In genomic region chr6:89314692-89315091, GRCh38 we compare ENCODE assay signal across 27 cellular contexts. TPM values are rescaled to one million over a fixed set of nuclear protein-coding genes. Genes with fewer than 3 reads are reported as not detected.
"Had no signal": no experiment of that assay in that cellular context is flagged by ENCODE, and none has a peak within 500 bp of the region (broad histone marks: within the 10 kb centered on the region; RNA-seq: fewer than 3 reads in every experiment).

No MANE protein-coding gene starts in this region.

- ATAC-seq: activated naive CD4-positive, alpha-beta T cell treated with anti-CD3 and anti-CD28 coated beads, Interleukin-2, amount 50 U/mL, for 72 hours; activated T-cell treated with anti-CD3 and anti-CD28 coated beads, Interleukin-2, amount 50 U/mL, for 72 hours; effector memory CD8-positive, alpha-beta T cell; foreskin keratinocyte; gastroesophageal sphincter had no signal

- H3K36me3 Mint-ChIP-seq: activated naive CD4-positive, alpha-beta T cell treated with anti-CD3 and anti-CD28 coated beads, Interleukin-2, amount 50 U/mL, for 72 hours had no signal

- H3K27ac ChIP-seq: ascending aorta, brain microvascular endothelial cell, esophagus muscularis mucosa, foreskin keratinocyte, gastroesophageal sphincter had no signal

- H3K27me3 Mint-ChIP-seq: activated T-cell treated with anti-CD3 and anti-CD28 coated beads, Interleukin-2, amount 50 U/mL, for 24 hours had no signal

- H3K4me1 ChIP-seq: foreskin keratinocyte had no signal

- H3K4me3 ChIP-seq: ascending aorta, esophagus muscularis mucosa, gastroesophageal sphincter had no signal

- H3K27ac Mint-ChIP-seq: activated CD4-positive, alpha-beta memory T cell treated with anti-CD3 and anti-CD28 coated beads, Interleukin-2, amount 10 ng/mL, durations not matched to agents 7 days and 5 days; activated CD4-positive, alpha-beta T cell treated with anti-CD3 and anti-CD28 coated beads, Interleukin-2, amount 10 ng/mL, durations not matched to agents 7 days and 5 days; activated naive CD4-positive, alpha-beta T cell treated with anti-CD3 and anti-CD28 coated beads, Interleukin-2, amount 50 U/mL, for 72 hours; activated naive CD8-positive, alpha-beta T cell treated with anti-CD3 and anti-CD28 coated beads, Interleukin-2, amount 10 ng/mL, durations not matched to agents 7 days and 5 days; activated T-cell treated with anti-CD3 and anti-CD28 coated beads, Interleukin-2, amount 50 U/mL, for 24 hours; activated T-cell treated with anti-CD3 and anti-CD28 coated beads, Interleukin-2, amount 50 U/mL, for 72 hours; effector memory CD8-positive, alpha-beta T cell had no signal

- H3K36me3 ChIP-seq: brain microvascular endothelial cell had no signal

- H3K9me3 ChIP-seq: ascending aorta, esophagus muscularis mucosa, gastroesophageal sphincter had no signal

- H3K27me3 ChIP-seq: ascending aorta, brain microvascular endothelial cell, esophagus muscularis mucosa, gastroesophageal sphincter had no signal

- H3K9me3 Mint-ChIP-seq: activated CD4-positive, alpha-beta memory T cell treated with anti-CD3 and anti-CD28 coated beads, Interleukin-2, amount 10 ng/mL, durations not matched to agents 7 days and 5 days; activated naive CD4-positive, alpha-beta T cell treated with anti-CD3 and anti-CD28 coated beads, Interleukin-2, amount 10 ng/mL, durations not matched to agents 7 days and 5 days; activated naive CD4-positive, alpha-beta T cell treated with anti-CD3 and anti-CD28 coated beads, Interleukin-2, amount 50 U/mL, for 72 hours; activated naive CD8-positive, alpha-beta T cell treated with anti-CD3 and anti-CD28 coated beads, Interleukin-2, amount 10 ng/mL, durations not matched to agents 7 days and 5 days; activated T-cell treated with anti-CD3 and anti-CD28 coated beads, Interleukin-2, amount 50 U/mL, for 24 hours; activated T-cell treated with anti-CD3 and anti-CD28 coated beads, Interleukin-2, amount 50 U/mL, for 72 hours; effector memory CD8-positive, alpha-beta T cell had no signal

- DNase-seq: activated CD4-positive, alpha-beta memory T cell treated with anti-CD3 and anti-CD28 coated beads, Interleukin-2, amount 10 ng/mL, durations not matched to agents 7 days and 5 days; activated CD4-positive, alpha-beta T cell treated with anti-CD3 and anti-CD28 coated beads for 1 hour; activated CD4-positive, alpha-beta T cell treated with anti-CD3 and anti-CD28 coated beads for 4 hours; activated CD4-positive, alpha-beta T cell treated with anti-CD3 and anti-CD28 coated beads, Interleukin-2, amount 10 ng/mL, durations not matched to agents 7 days and 5 days; activated CD4-positive, alpha-beta T cell treated with anti-CD3 and anti-CD28 coated beads, Interleukin-2, amount 50 U/mL, for 4 hours; activated CD8-positive, alpha-beta memory T cell treated with anti-CD3 and anti-CD28 coated beads, Interleukin-2, amount 50 U/mL, for 48 hours; activated gamma-delta T cell; activated naive CD4-positive, alpha-beta T cell; activated naive CD4-positive, alpha-beta T cell treated with anti-CD3 and anti-CD28 coated beads, Interleukin-2, amount 10 ng/mL, durations not matched to agents 7 days and 5 days; activated naive CD8-positive, alpha-beta T cell treated with anti-CD3 and anti-CD28 coated beads, Interleukin-2, amount 10 ng/mL, durations not matched to agents 7 days and 5 days; activated T-cell treated with anti-CD3 and anti-CD28 coated beads for 4 hours; activated T-cell treated with anti-CD3 and anti-CD28 coated beads, Interleukin-2, amount 50 U/mL, for 24 hours; activated T-cell treated with anti-CD3 and anti-CD28 coated beads, Interleukin-2, amount 50 U/mL, for 72 hours; brain microvascular endothelial cell; caudate nucleus; cortex of kidney; dermis blood vessel endothelial cell; effector CD4-positive, alpha-beta T cell; effector memory CD8-positive, alpha-beta T cell; erythroblast; foreskin keratinocyte; head of caudate nucleus; T-helper 2 cell had no signal

- H3K4me3 Mint-ChIP-seq: activated CD4-positive, alpha-beta memory T cell treated with anti-CD3 and anti-CD28 coated beads, Interleukin-2, amount 10 ng/mL, durations not matched to agents 7 days and 5 days; activated CD4-positive, alpha-beta T cell treated with anti-CD3 and anti-CD28 coated beads, Interleukin-2, amount 10 ng/mL, durations not matched to agents 7 days and 5 days; activated naive CD4-positive, alpha-beta T cell treated with anti-CD3 and anti-CD28 coated beads, Interleukin-2, amount 10 ng/mL, durations not matched to agents 7 days and 5 days; activated naive CD8-positive, alpha-beta T cell treated with anti-CD3 and anti-CD28 coated beads, Interleukin-2, amount 10 ng/mL, durations not matched to agents 7 days and 5 days; activated T-cell treated with anti-CD3 and anti-CD28 coated beads, Interleukin-2, amount 50 U/mL, for 24 hours; activated T-cell treated with anti-CD3 and anti-CD28 coated beads, Interleukin-2, amount 50 U/mL, for 72 hours; effector memory CD8-positive, alpha-beta T cell had no signal

- H3K4me1 Mint-ChIP-seq: activated CD4-positive, alpha-beta memory T cell treated with anti-CD3 and anti-CD28 coated beads, Interleukin-2, amount 10 ng/mL, durations not matched to agents 7 days and 5 days; activated CD4-positive, alpha-beta T cell treated with anti-CD3 and anti-CD28 coated beads, Interleukin-2, amount 10 ng/mL, durations not matched to agents 7 days and 5 days; activated naive CD4-positive, alpha-beta T cell treated with anti-CD3 and anti-CD28 coated beads, Interleukin-2, amount 10 ng/mL, durations not matched to agents 7 days and 5 days had no signal

RNA-seq across cellular contexts. Expression of gene GABRR2, which starts 0.4 kb away (rescaled TPM):
- total RNA-seq: foreskin keratinocyte had no signal
